In genomic region chr2:167752734-167753133, GRCh38 we compare ENCODE assay signal across 1 cellular context.
TF ChIP-seq lines count a peak whose summit lies in the region.

No MANE protein-coding gene starts in this region.

TF ChIP-seq in GM23338, 12 proteins besides CTCF, POLR2A, EP300 and RAD21:
- TF ChIP-seq ZNF462 (CRISPR knock-in tag; IDR thresholded peaks at IDR 0.05) (peak; percentile 96), ZNF114 (CRISPR knock-in tag; IDR thresholded peaks at IDR 0.05) (no peak)
